1 cellular context compared by ENCODE assay signal in genomic region chr2:238126775-238127164, GRCh38.
TF ChIP-seq lines count a peak whose summit lies in the region.

No MANE protein-coding gene starts in this region.

TF ChIP-seq in H1, 55 proteins besides CTCF, POLR2A, EP300 and RAD21:
- TF ChIP-seq SIX5 (IDR thresholded peaks at IDR 0.05; ENCODE audit: low read depth, low read length) (no peak), BACH1 (IDR thresholded peaks at IDR 0.05; ENCODE audit: low read length) (no peak), HDAC6 (IDR thresholded peaks at IDR 0.05; ENCODE audit: low read depth, low read length) (no peak), SIN3A (conservative IDR thresholded peaks at IDR 0.05 in 1 of 2, IDR thresholded peaks at IDR 0.05 in 1 of 2; ENCODE audit: low read depth in 1 of 2, low read length in 2 of 2) (no peak), TAF1 (IDR thresholded peaks at IDR 0.05; ENCODE audit: low read depth, low read length) (no peak), TBP (IDR thresholded peaks at IDR 0.05; ENCODE audit: low read depth, low read length) (no peak), CHD1 (IDR thresholded peaks at IDR 0.05; ENCODE audit: low read depth, low read length) (no peak), CBX5 (IDR thresholded peaks at IDR 0.05; ENCODE audit: low read depth, low read length) (no peak)
